22 cellular contexts compared by ENCODE assay signal in genomic region chr6:16633961-16634360, GRCh38.
DNase-seq lines count a peak whose midpoint lies in the region; ATAC-seq and TF ChIP-seq lines count a peak whose summit lies in the region.
"Had no signal": no experiment of that assay in that cellular context is flagged by ENCODE, and none has a peak within 500 bp of the region (broad histone marks: within the 10 kb centered on the region; RNA-seq: fewer than 3 reads in every experiment).

No MANE protein-coding gene starts in this region.

- no peak for DNase-seq in activated CD8-positive, alpha-beta T cell treated with anti-CD3 and anti-CD28 coated beads, Interleukin-2, amount 10 ng/mL, durations not matched to agents 7 days and 5 days
- DNase-seq in activated CD8-positive, alpha-beta T cell treated with anti-CD3 and anti-CD28 coated beads for 36 hours = no peak
- no peak for DNase-seq in CD8-positive, alpha-beta memory T cell
- no peak for DNase-seq in activated T-helper 1 cell treated with anti-CD3 and anti-CD28 coated beads, Interleukin-12 subunit alpha, Interleukin-12 subunit beta, Interleukin-2, Interleukin-4 antibody, amounts not matched to agents 30 ng/mL and 10 ng/mL and 1 ng/mL, durations not matched to agents 14 hours and 24 hours and 36 hours (ENCODE audit: low spot score)
- DNase-seq in DMS53 treated with DMSO at 0.1 percent for 48 hours (lab: John Stamatoyannopoulos, UW; ENCODE audit: unreplicated experiment) (no peak), DMS114 treated with DMSO at 0.1 percent for 48 hours (lab: John Stamatoyannopoulos, UW; ENCODE audit: unreplicated experiment) (no peak)
- DNase-seq in stimulated activated CD4-positive, alpha-beta T cell treated with anti-CD3 and anti-CD28 coated beads, Interleukin-2, amount 100 ng/mL, for 48 hours = no peak
- DNase-seq: COR-L47, DND-41, H7, NCI-H1105 treated with DMSO at 0.1 percent for 48 hours, NCI-H2029 treated with DMSO at 0.1 percent for 48 hours, NCI-H226, NCI-H510A treated with DMSO at 0.1 percent for 48 hours, NCI-H774, Right ventricle myocardium superior had no signal

- no peaks in the 10 kb centered on the region for H3K9me3 ChIP-seq in CD8-positive, alpha-beta memory T cell (ENCODE audit: low read length)
- no peaks in the 10 kb centered on the region for H3K9me3 ChIP-seq in KOPT-K1 (ENCODE audit: insufficient read depth, low read length, poor library complexity, severe bottlenecking)
- H3K9me3 ChIP-seq: A549 had no signal

- H3K4me3 Mint-ChIP-seq in activated CD8-positive, alpha-beta T cell treated with anti-CD3 and anti-CD28 coated beads, Interleukin-2, amount 10 ng/mL, durations not matched to agents 7 days and 5 days = no peak overlapping the region
- no peak overlapping the region for H3K4me3 Mint-ChIP-seq in activated CD8-positive, alpha-beta T cell treated with anti-CD3 and anti-CD28 coated beads for 36 hours
- H3K4me3 Mint-ChIP-seq in CD8-positive, alpha-beta memory T cell = no peak overlapping the region
- no peak overlapping the region for H3K4me3 Mint-ChIP-seq in activated T-helper 1 cell treated with anti-CD3 and anti-CD28 coated beads, Interleukin-12 subunit alpha, Interleukin-12 subunit beta, Interleukin-2, Interleukin-4 antibody, amounts not matched to agents 30 ng/mL and 10 ng/mL and 1 ng/mL, durations not matched to agents 14 hours and 24 hours and 36 hours
- H3K4me3 Mint-ChIP-seq: B cell, CD14-positive monocyte had no signal

- peaks cover 33% of the 10 kb centered on the region for H3K36me3 Mint-ChIP-seq in activated CD8-positive, alpha-beta T cell treated with anti-CD3 and anti-CD28 coated beads, Interleukin-2, amount 10 ng/mL, durations not matched to agents 7 days and 5 days (ENCODE audit: low read depth)
- H3K36me3 Mint-ChIP-seq in activated CD8-positive, alpha-beta T cell treated with anti-CD3 and anti-CD28 coated beads for 36 hours (ENCODE audit: low read depth) = peaks cover 30% of the 10 kb centered on the region
- peaks cover 8 to 46% (median 21%) of the 10 kb centered on the region in 3 donors for H3K36me3 Mint-ChIP-seq in CD8-positive, alpha-beta memory T cell
- peaks cover 28% of the 10 kb centered on the region for H3K36me3 Mint-ChIP-seq in activated T-helper 1 cell treated with anti-CD3 and anti-CD28 coated beads, Interleukin-12 subunit alpha, Interleukin-12 subunit beta, Interleukin-2, Interleukin-4 antibody, amounts not matched to agents 30 ng/mL and 10 ng/mL and 1 ng/mL, durations not matched to agents 14 hours and 24 hours and 36 hours (ENCODE audit: low read depth)

- no peaks in the 10 kb centered on the region for H3K27me3 Mint-ChIP-seq in activated CD8-positive, alpha-beta T cell treated with anti-CD3 and anti-CD28 coated beads, Interleukin-2, amount 10 ng/mL, durations not matched to agents 7 days and 5 days (ENCODE audit: low read depth)
- H3K27me3 Mint-ChIP-seq in activated CD8-positive, alpha-beta T cell treated with anti-CD3 and anti-CD28 coated beads for 36 hours = no peaks in the 10 kb centered on the region
- H3K27me3 Mint-ChIP-seq in CD8-positive, alpha-beta memory T cell = no peaks in the 10 kb centered on the region
- H3K27me3 Mint-ChIP-seq in activated T-helper 1 cell treated with anti-CD3 and anti-CD28 coated beads, Interleukin-12 subunit alpha, Interleukin-12 subunit beta, Interleukin-2, Interleukin-4 antibody, amounts not matched to agents 30 ng/mL and 10 ng/mL and 1 ng/mL, durations not matched to agents 14 hours and 24 hours and 36 hours (ENCODE audit: insufficient read depth) = no peaks in the 10 kb centered on the region
- H3K27me3 Mint-ChIP-seq: B cell had no signal

- ATAC-seq in activated CD8-positive, alpha-beta T cell treated with anti-CD3 and anti-CD28 coated beads, Interleukin-2, amount 10 ng/mL, durations not matched to agents 7 days and 5 days = no peak
- ATAC-seq in activated CD8-positive, alpha-beta T cell treated with anti-CD3 and anti-CD28 coated beads for 36 hours = no peak
- ATAC-seq: A549 had no signal

- H3K9me3 Mint-ChIP-seq in activated CD8-positive, alpha-beta T cell treated with anti-CD3 and anti-CD28 coated beads, Interleukin-2, amount 10 ng/mL, durations not matched to agents 7 days and 5 days (ENCODE audit: insufficient read depth) = no peaks in the 10 kb centered on the region
- H3K9me3 Mint-ChIP-seq in activated CD8-positive, alpha-beta T cell treated with anti-CD3 and anti-CD28 coated beads for 36 hours = peaks cover 2% of the 10 kb centered on the region
- no peaks in the 10 kb centered on the region for H3K9me3 Mint-ChIP-seq in CD8-positive, alpha-beta memory T cell
- H3K9me3 Mint-ChIP-seq in activated T-helper 1 cell treated with anti-CD3 and anti-CD28 coated beads, Interleukin-12 subunit alpha, Interleukin-12 subunit beta, Interleukin-2, Interleukin-4 antibody, amounts not matched to agents 30 ng/mL and 10 ng/mL and 1 ng/mL, durations not matched to agents 14 hours and 24 hours and 36 hours = peaks cover 2% of the 10 kb centered on the region

- POLR2A ChIA-PET in activated CD8-positive, alpha-beta T cell treated with anti-CD3 and anti-CD28 coated beads, Interleukin-2, amount 10 ng/mL, durations not matched to agents 7 days and 5 days (lab: Charles Lee) = no interaction called here
- POLR2A ChIA-PET in activated CD8-positive, alpha-beta T cell treated with anti-CD3 and anti-CD28 coated beads for 36 hours (lab: Charles Lee) = interaction anchor here (0.9 kb wide), 1 partner anchor 11 kb away, joined by 3 read pairs; no protein-coding TSS in a partner anchor
- POLR2A ChIA-PET in CD8-positive, alpha-beta memory T cell (lab: Charles Lee) = interaction anchor here (0.6 kb wide), 1 partner anchor 125 kb away, joined by 10 read pairs; no protein-coding TSS in a partner anchor

- intact Hi-C loops in activated CD8-positive, alpha-beta T cell treated with anti-CD3 and anti-CD28 coated beads for 36 hours (cut with micrococcal nuclease) = no loop called here
- intact Hi-C loops in activated T-helper 1 cell treated with anti-CD3 and anti-CD28 coated beads, Interleukin-12 subunit alpha, Interleukin-12 subunit beta, Interleukin-2, Interleukin-4 antibody, amounts not matched to agents 30 ng/mL and 10 ng/mL and 1 ng/mL, durations not matched to agents 14 hours and 24 hours and 36 hours (cut with micrococcal nuclease) = loop anchor here (2.0 kb wide), 1 partner anchor 17 kb away; no protein-coding TSS in a partner anchor

- H3K4me3 ChIP-seq in CD8-positive, alpha-beta memory T cell (ENCODE audit: low read length) = no peak overlapping the region
- H3K4me3 ChIP-seq: A549 had no signal

- CTCF ChIA-PET in activated CD8-positive, alpha-beta T cell treated with anti-CD3 and anti-CD28 coated beads, Interleukin-2, amount 10 ng/mL, durations not matched to agents 7 days and 5 days (lab: Charles Lee) = interaction anchor here (0.6 to 1.4 kb wide), 5 partner anchors 14 to 134 kb away, joined by 3 to 4 read pairs (median 3); no protein-coding TSS in a partner anchor
- CTCF ChIA-PET in activated CD8-positive, alpha-beta T cell treated with anti-CD3 and anti-CD28 coated beads for 36 hours (lab: Charles Lee) = interaction anchor here (1.5 kb wide), 1 partner anchor 129 kb away, joined by 5 read pairs; no protein-coding TSS in a partner anchor
- CTCF ChIA-PET in CD8-positive, alpha-beta memory T cell (lab: Charles Lee) = interaction anchor here (1.4 kb wide), 1 partner anchor 12 kb away, joined by 3 read pairs; no protein-coding TSS in a partner anchor

- H3K36me3 ChIP-seq in CD8-positive, alpha-beta memory T cell (ENCODE audit: insufficient read depth, low read length) = no peaks in the 10 kb centered on the region
- no peaks in the 10 kb centered on the region for H3K36me3 ChIP-seq in KOPT-K1 (ENCODE audit: insufficient read depth, low read length)

- H3K27ac Mint-ChIP-seq in activated CD8-positive, alpha-beta T cell treated with anti-CD3 and anti-CD28 coated beads, Interleukin-2, amount 10 ng/mL, durations not matched to agents 7 days and 5 days = peak overlapping the region; percentile 24
- H3K27ac Mint-ChIP-seq in activated CD8-positive, alpha-beta T cell treated with anti-CD3 and anti-CD28 coated beads for 36 hours = no peak overlapping the region
- peak overlapping the region in 6 of 8 donors; percentile 2 to 65 (median 46) for H3K27ac Mint-ChIP-seq in CD8-positive, alpha-beta memory T cell
- peak overlapping the region; percentile 15 for H3K27ac Mint-ChIP-seq in activated T-helper 1 cell treated with anti-CD3 and anti-CD28 coated beads, Interleukin-12 subunit alpha, Interleukin-12 subunit beta, Interleukin-2, Interleukin-4 antibody, amounts not matched to agents 30 ng/mL and 10 ng/mL and 1 ng/mL, durations not matched to agents 14 hours and 24 hours and 36 hours
- H3K27ac Mint-ChIP-seq: B cell had no signal

- H3K4me1 ChIP-seq in CD8-positive, alpha-beta memory T cell (ENCODE audit: insufficient read depth, low read length) = peaks cover 10% of the 10 kb centered on the region

- peaks cover 39% of the 10 kb centered on the region for H3K4me1 Mint-ChIP-seq in activated CD8-positive, alpha-beta T cell treated with anti-CD3 and anti-CD28 coated beads, Interleukin-2, amount 10 ng/mL, durations not matched to agents 7 days and 5 days (ENCODE audit: low read depth)
- peaks cover 33% of the 10 kb centered on the region for H3K4me1 Mint-ChIP-seq in activated CD8-positive, alpha-beta T cell treated with anti-CD3 and anti-CD28 coated beads for 36 hours (ENCODE audit: low read depth)
- peaks cover 37 to 59% (median 57%) of the 10 kb centered on the region in 3 donors for H3K4me1 Mint-ChIP-seq in CD8-positive, alpha-beta memory T cell
- peaks cover 43% of the 10 kb centered on the region for H3K4me1 Mint-ChIP-seq in activated T-helper 1 cell treated with anti-CD3 and anti-CD28 coated beads, Interleukin-12 subunit alpha, Interleukin-12 subunit beta, Interleukin-2, Interleukin-4 antibody, amounts not matched to agents 30 ng/mL and 10 ng/mL and 1 ng/mL, durations not matched to agents 14 hours and 24 hours and 36 hours (ENCODE audit: low read depth)

- H3K27ac ChIP-seq in CD8-positive, alpha-beta memory T cell (ENCODE audit: low read depth, low read length) = no peak overlapping the region
- peak overlapping the region; percentile 6 for H3K27ac ChIP-seq in KOPT-K1 (ENCODE audit: low read depth, low read length, poor library complexity, severe bottlenecking)
- H3K27ac ChIP-seq: A549, HL-60, KMS-11 had no signal

- TF ChIP-seq CTCF in activated CD8-positive, alpha-beta T cell treated with anti-CD3 and anti-CD28 coated beads for 36 hours (IDR thresholded peaks at IDR 0.05) = no peak

- H3K27me3 ChIP-seq in CD8-positive, alpha-beta memory T cell (ENCODE audit: insufficient read depth, low read length, poor library complexity, severe bottlenecking) = no peaks in the 10 kb centered on the region
